ENCODE assay signal across 8 cellular contexts in the genomic region with DNA sequence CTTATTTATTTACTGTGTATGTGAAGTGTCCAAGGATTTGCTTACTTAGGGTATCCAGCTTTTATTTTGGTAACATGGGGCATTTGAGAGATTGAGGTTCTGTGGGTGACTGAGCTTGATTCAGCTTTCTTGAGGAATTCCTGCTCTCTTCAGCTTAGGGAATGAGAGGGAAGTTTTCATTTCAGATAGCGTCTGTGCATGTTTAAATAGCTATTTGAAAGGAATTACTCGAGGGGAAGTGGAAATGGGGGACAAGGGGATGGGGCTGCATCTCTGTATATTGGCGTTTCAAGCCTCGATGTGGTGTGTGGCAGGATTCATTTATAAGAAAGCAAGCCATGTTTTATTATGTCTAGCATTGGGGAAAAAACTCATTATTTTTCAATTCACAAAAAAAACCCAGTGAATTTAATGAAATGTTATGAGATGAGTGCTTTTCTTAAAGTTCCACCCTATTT. TPM values are rescaled to one million over a fixed set of nuclear protein-coding genes. Genes with fewer than 3 reads are reported as not detected.
A peak's percentile ranks its signal among the peaks of the same experiment; 100 is the strongest.
DNase-seq lines count a peak whose midpoint lies in the region; ATAC-seq and TF ChIP-seq lines count a peak whose summit lies in the region.

No MANE protein-coding gene starts in this region.

- no peaks in the 10 kb centered on the region for H3K9me3 Mint-ChIP-seq in MCF 10A (ENCODE audit: unreplicated experiment)

- peaks cover 29% of the 10 kb centered on the region for H3K4me1 ChIP-seq in HUES6 (ENCODE audit: control insufficient read depth, insufficient read depth, low read length)
- no peaks in the 10 kb centered on the region for H3K4me1 ChIP-seq in mucosa of descending colon (ENCODE audit: low read depth)

- BruUV-seq in MCF 10A (replicated peaks; lab: Mats Ljungman, UMichigan), result no TSS peak

- H3K36me3 ChIP-seq in HUES6 (ENCODE audit: control insufficient read depth, insufficient read depth, low read length), result no peaks in the 10 kb centered on the region
- no peaks in the 10 kb centered on the region for H3K36me3 ChIP-seq in mucosa of descending colon (ENCODE audit: low read depth)

- TF ChIP-seq CTCF in AG10803 (conservative IDR thresholded peaks at IDR 0.05; ENCODE audit: low read length) (no peak), MCF 10A (IDR thresholded peaks at IDR 0.05; ENCODE audit: unreplicated experiment) (no peak), mucosa of descending colon (IDR thresholded peaks at IDR 0.05) (no peak)

- H3K4me3 ChIP-seq in AG10803 (ENCODE audit: low read length) (peak overlapping the region; percentile 93), HUES6 (ENCODE audit: low read depth, low read length) (peak overlapping the region; percentile 87), mucosa of descending colon (peak overlapping the region; percentile 90)

- no peak for TF ChIP-seq POLR2A in erythroblast (IDR thresholded peaks at IDR 0.05; ENCODE audit: low read length)

- H3K9ac ChIP-seq in HUES6 (ENCODE audit: low read length), result peak overlapping the region; percentile 71

- ATAC-seq in mucosa of descending colon, result no peak

- no peaks in the 10 kb centered on the region for H3K27me3 Mint-ChIP-seq in MCF 10A (ENCODE audit: insufficient read depth, unreplicated experiment)

- peak overlapping the region; percentile 83 for H3K4me3 Mint-ChIP-seq in MCF 10A (ENCODE audit: unreplicated experiment)

- H3K27me3 ChIP-seq in HUES6 (ENCODE audit: control insufficient read depth, insufficient read depth, low read length), result no peaks in the 10 kb centered on the region

- POLR2A ChIA-PET in MCF 10A (lab: Yijun Ruan, JAX), result interaction anchor here (0.7 to 5.5 kb wide), 12 partner anchors 27 to 148 kb away, joined by 3 to 62 read pairs (median 6); a partner anchor contains a TSS

- CTCF ChIA-PET in MCF 10A (lab: Yijun Ruan, JAX), result interaction anchor here (0.6 to 7.4 kb wide), 8 partner anchors 21 to 1140 kb away, joined by 3 to 114 read pairs (median 11); a partner anchor contains a TSS

- no peaks in the 10 kb centered on the region for H3K9me3 ChIP-seq in HUES6 (ENCODE audit: control insufficient read depth, insufficient read depth, low read depth, low read length)
- H3K9me3 ChIP-seq in mucosa of descending colon, result no peaks in the 10 kb centered on the region

- intact Hi-C loops in MCF 10A (cut with micrococcal nuclease), result loop anchor here (5.0 kb wide), 1 partner anchor 107 kb away; no protein-coding TSS in a partner anchor
- intact Hi-C loops in mucosa of descending colon (cut with DNase I, micrococcal nuclease), result loop anchor here (5.0 kb wide), 2 partner anchors 138 to 148 kb away; a partner anchor contains a TSS

- no peaks in the 10 kb centered on the region for H3K36me3 Mint-ChIP-seq in MCF 10A (ENCODE audit: insufficient read depth, unreplicated experiment)

- H3K27ac ChIP-seq in HUES6 (ENCODE audit: low read depth, low read length), result no peak overlapping the region; the same call in 1 of the 2 replicates

- H3K4me1 Mint-ChIP-seq in MCF 10A (ENCODE audit: insufficient read depth, unreplicated experiment), result peaks cover 12% of the 10 kb centered on the region

- H3K27ac Mint-ChIP-seq in MCF 10A (ENCODE audit: low read depth, unreplicated experiment), result peak overlapping the region; percentile 98

- DNase-seq in AG10803 (ENCODE audit: low read depth) (no peak), MCF 10A (ENCODE audit: unreplicated experiment) (no peak), mucosa of descending colon (no peak), erythroblast (lab: John Stamatoyannopoulos, UW) (no peak), GF-D8 (lab: John Stamatoyannopoulos, UW) (no peak), NCI-H1436 (lab: John Stamatoyannopoulos, UW) (no peak), glomerular visceral epithelial cell (ENCODE audit: extremely low spot score) (no peak)

RNA-seq across cellular contexts. Expression of a gene that starts 1.0 kb away (rescaled TPM):
- total RNA-seq in MCF 10A (2022), result 52.7 and 61.0 TPM in 2 replicates
- 10 to 100 TPM; 54.9 to 61.6 (median 56.9) TPM for total RNA-seq in mucosa of descending colon
